Comparison of ENCODE assay signal across 11 cellular contexts in the genomic region with DNA sequence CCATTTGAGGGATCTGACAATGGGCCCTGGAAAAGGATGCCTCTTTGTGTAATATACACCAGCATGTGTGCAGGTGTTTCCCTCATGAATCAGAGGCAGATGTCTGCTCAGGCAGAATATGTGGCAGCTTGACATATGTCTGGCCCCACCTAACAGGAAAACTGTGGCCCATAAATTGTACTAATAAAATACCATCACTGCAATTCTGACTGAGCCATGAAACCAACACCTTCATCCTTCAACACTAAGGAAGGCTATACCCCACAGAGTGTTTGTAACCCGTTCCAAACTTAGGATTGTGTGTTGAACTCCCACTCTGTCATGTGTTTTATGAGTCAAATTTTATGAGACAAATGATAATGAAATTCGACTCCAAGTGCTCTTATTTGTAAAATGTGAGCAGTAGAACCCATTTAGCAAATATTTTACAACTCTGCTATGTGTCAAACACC. TPM values are rescaled to one million over a fixed set of nuclear protein-coding genes. Genes with fewer than 3 reads are reported as not detected.
DNase-seq lines count a peak whose midpoint lies in the region; ATAC-seq and TF ChIP-seq lines count a peak whose summit lies in the region.
"Had no signal": no experiment of that assay in that cellular context is flagged by ENCODE, and none has a peak within 500 bp of the region (broad histone marks: within the 10 kb centered on the region; RNA-seq: fewer than 3 reads in every experiment).

No MANE protein-coding gene starts in this region.

- no peak overlapping the region for H4K8ac ChIP-seq in trophoblast cell (ENCODE audit: low read depth, low read length)

- no peak overlapping the region for H2AK5ac ChIP-seq in trophoblast cell (ENCODE audit: low read length)

- no peak overlapping the region for H4K91ac ChIP-seq in trophoblast cell (ENCODE audit: low read depth, low read length)

- H2AFZ ChIP-seq in PC-9, result no peak overlapping the region
- H2AFZ ChIP-seq in hepatocyte, result no peak overlapping the region
- H2AFZ ChIP-seq in trophoblast cell (ENCODE audit: insufficient read depth, low read length, poor library complexity), result no peak overlapping the region

- H3K9me3 Mint-ChIP-seq in activated CD8-positive, alpha-beta T cell treated with anti-CD3 and anti-CD28 coated beads for 36 hours, result no peaks in the 10 kb centered on the region

- H3K27ac Mint-ChIP-seq in activated CD8-positive, alpha-beta T cell treated with anti-CD3 and anti-CD28 coated beads for 36 hours, result no peak overlapping the region

- H3K23ac ChIP-seq in trophoblast cell (ENCODE audit: low read length), result no peak overlapping the region

- BruUV-seq in PC-9 (replicated peaks; lab: Mats Ljungman, UMichigan), result no TSS peak

- peaks cover 10% of the 10 kb centered on the region for H3K4me1 Mint-ChIP-seq in activated CD8-positive, alpha-beta T cell treated with anti-CD3 and anti-CD28 coated beads for 36 hours (ENCODE audit: low read depth)

- CTCF ChIA-PET in PC-9 (lab: Charles Lee), result no interaction called here
- CTCF ChIA-PET in activated CD8-positive, alpha-beta T cell treated with anti-CD3 and anti-CD28 coated beads for 36 hours (lab: Charles Lee), result no interaction called here

- peaks cover 8% of the 10 kb centered on the region; the same call in 1 of the 2 replicates for H4K20me1 ChIP-seq in PC-9 (ENCODE audit: insufficient read depth)
- no peaks in the 10 kb centered on the region for H4K20me1 ChIP-seq in hepatocyte (ENCODE audit: insufficient read depth, poor library complexity, severe bottlenecking)

- peaks cover 32% of the 10 kb centered on the region; the same call in 1 of the 2 replicates for H3F3A ChIP-seq in PC-9 (ENCODE audit: insufficient read depth, low read depth)

- H3K27ac ChIP-seq in PC-9, result 0 out of 2 replicates have a peak overlapping the region, but pooled peaks have one; percentile 5
- peak overlapping the region; percentile 76 for H3K27ac ChIP-seq in hepatocyte
- peak overlapping the region; percentile 24 to 72 for H3K27ac ChIP-seq in tibial artery
- H3K27ac ChIP-seq in trophoblast cell (ENCODE audit: low read depth, low read length), result no peak overlapping the region

- H3K9ac ChIP-seq in trophoblast cell (ENCODE audit: low read length), result no peak overlapping the region

- H2BK120ac ChIP-seq in trophoblast cell (ENCODE audit: insufficient read depth, low read length, poor library complexity), result no peak overlapping the region

- no peak overlapping the region for H3K4ac ChIP-seq in trophoblast cell (ENCODE audit: low read depth, low read length)

- H3K18ac ChIP-seq in trophoblast cell (ENCODE audit: low read length), result no peak overlapping the region

- H3K14ac ChIP-seq in trophoblast cell (ENCODE audit: low read length), result no peak overlapping the region

- H3K27me3 ChIP-seq in PC-9 (ENCODE audit: insufficient read depth, low read depth) (no peaks in the 10 kb centered on the region), hepatocyte (no peaks in the 10 kb centered on the region), tibial artery (no peaks in the 10 kb centered on the region), trophoblast cell (ENCODE audit: insufficient read depth, low read length) (no peaks in the 10 kb centered on the region)

- WGBS in hepatocyte (ENCODE audit: low lambda C conversion rate, missing lambda C conversion rate), result 43% methylated on average over 2 of the region's 2 CpGs
- no CpG with 5 or more reads among the region's 2 CpGs for WGBS in trophoblast cell (ENCODE audit: extremely low coverage, insufficient coverage, insufficient read length)

- peaks cover 5% of the 10 kb centered on the region; the same call in 1 of the 2 replicates for H3K9me3 ChIP-seq in PC-9 (ENCODE audit: insufficient read depth, low read depth)
- H3K9me3 ChIP-seq in hepatocyte (ENCODE audit: low read depth), result no peaks in the 10 kb centered on the region
- H3K9me3 ChIP-seq in tibial artery, result no peaks in the 10 kb centered on the region
- no peaks in the 10 kb centered on the region for H3K9me3 ChIP-seq in trophoblast cell (ENCODE audit: insufficient read depth, low read depth, low read length)

- H3K4me3 ChIP-seq in PC-9 (no peak overlapping the region), hepatocyte (no peak overlapping the region), tibial artery (no peak overlapping the region), trophoblast cell (ENCODE audit: low read depth, low read length) (no peak overlapping the region)

- H3K36me3 Mint-ChIP-seq in activated CD8-positive, alpha-beta T cell treated with anti-CD3 and anti-CD28 coated beads for 36 hours (ENCODE audit: low read depth), result no peaks in the 10 kb centered on the region

- H3K36me3 ChIP-seq in PC-9 (ENCODE audit: low read depth) (peaks cover 93% of the 10 kb centered on the region), hepatocyte (replicated peaks; ENCODE audit: insufficient read depth, low read depth) (no peaks in the 10 kb centered on the region), tibial artery (no peaks in the 10 kb centered on the region), trophoblast cell (ENCODE audit: control insufficient read depth in 1 of 2, insufficient read depth in 2 of 2, low read length in 2 of 2) (no peaks in the 10 kb centered on the region)

- H3K4me2 ChIP-seq in PC-9 (0 out of 2 replicates have a peak overlapping the region, but pooled peaks have one; percentile 6), hepatocyte (peak overlapping the region; percentile 55), trophoblast cell (ENCODE audit: low read length) (no peak overlapping the region)

- peaks cover 32% of the 10 kb centered on the region for H3K4me1 ChIP-seq in PC-9 (replicated peaks; ENCODE audit: insufficient read depth)
- H3K4me1 ChIP-seq in hepatocyte (ENCODE audit: insufficient read depth), result peaks cover 25% of the 10 kb centered on the region
- H3K4me1 ChIP-seq in tibial artery, result peaks cover 0 to 71% (median 21%) of the 10 kb centered on the region in 4 donors
- no peaks in the 10 kb centered on the region for H3K4me1 ChIP-seq in trophoblast cell (ENCODE audit: control insufficient read depth in 1 of 2, insufficient read depth in 2 of 2, low read length in 2 of 2)

- peak; percentile 34 to 70 for DNase-seq in NCI-H2081 (lab: John Stamatoyannopoulos, UW)
- DNase-seq in NCI-H2081 treated with DMSO at 0.1 percent for 48 hours (lab: John Stamatoyannopoulos, UW), result no peak
- no peak for DNase-seq in PC-9
- no peak for DNase-seq in hepatocyte (ENCODE audit: low spot score)
- no peak for DNase-seq in tibial artery
- DNase-seq in activated CD8-positive, alpha-beta T cell treated with anti-CD3 and anti-CD28 coated beads for 36 hours, result no peak
- no peak for DNase-seq in trophoblast cell
- DNase-seq: activated T-cell treated with anti-CD3 and anti-CD28 coated beads for 4 hours, kidney had no signal

- no peak overlapping the region for H3K4me3 Mint-ChIP-seq in activated CD8-positive, alpha-beta T cell treated with anti-CD3 and anti-CD28 coated beads for 36 hours

- H3K9me2 ChIP-seq in PC-9 (ENCODE audit: insufficient read depth), result 0 out of 2 replicates have a peak, but pooled peaks cover 5% of the 10 kb centered on the region
- H3K9me2 ChIP-seq in hepatocyte (replicated peaks; ENCODE audit: insufficient read depth), result no peaks in the 10 kb centered on the region

- no peak for ATAC-seq in GM21447 (IDR thresholded peaks at IDR 0.05; ENCODE audit: unreplicated experiment)
- ATAC-seq in activated CD8-positive, alpha-beta T cell treated with anti-CD3 and anti-CD28 coated beads for 36 hours, result no peak

- H3K79me2 ChIP-seq in PC-9 (ENCODE audit: low read depth), result peaks cover 96% of the 10 kb centered on the region
- no peaks in the 10 kb centered on the region for H3K79me2 ChIP-seq in hepatocyte
- no peaks in the 10 kb centered on the region for H3K79me2 ChIP-seq in trophoblast cell (ENCODE audit: control insufficient read depth, insufficient read depth, low read length, poor library complexity)

- no peak for TF ChIP-seq CTCF in PC-9 (conservative IDR thresholded peaks at IDR 0.05)
- no peak for TF ChIP-seq CTCF in hepatocyte (IDR thresholded peaks at IDR 0.05; ENCODE audit: poor library complexity)
- no peak for TF ChIP-seq CTCF in tibial artery (IDR thresholded peaks at IDR 0.05)
- TF ChIP-seq CTCF in activated CD8-positive, alpha-beta T cell treated with anti-CD3 and anti-CD28 coated beads for 36 hours (IDR thresholded peaks at IDR 0.05), result no peak

- POLR2A ChIA-PET in PC-9 (lab: Charles Lee; ENCODE audit: unreplicated experiment), result no interaction called here
- POLR2A ChIA-PET in activated CD8-positive, alpha-beta T cell treated with anti-CD3 and anti-CD28 coated beads for 36 hours (lab: Charles Lee), result no interaction called here

- peaks cover 9% of the 10 kb centered on the region for H3K27me3 Mint-ChIP-seq in activated CD8-positive, alpha-beta T cell treated with anti-CD3 and anti-CD28 coated beads for 36 hours

- no peak overlapping the region for H4K12ac ChIP-seq in trophoblast cell (ENCODE audit: low read depth, low read length)

- no peak overlapping the region for H2BK5ac ChIP-seq in trophoblast cell (ENCODE audit: low read depth, low read length, poor library complexity)

- intact Hi-C loops in PC-9 (cut with micrococcal nuclease; ENCODE audit: unreplicated experiment) (no loop called here), tibial artery (cut with DNase I; ENCODE audit: low total_unique reads) (no loop called here)
- intact Hi-C loops in activated CD8-positive, alpha-beta T cell treated with anti-CD3 and anti-CD28 coated beads for 36 hours (cut with micrococcal nuclease), result no loop called here

- H3K79me1 ChIP-seq in trophoblast cell (ENCODE audit: low read length), result no peaks in the 10 kb centered on the region

- no peak overlapping the region for H2BK12ac ChIP-seq in trophoblast cell (ENCODE audit: low read length)

RNA-seq across cellular contexts. Expression of a gene that starts 22.7 kb away (rescaled TPM):
- 58.3 and 91.0 TPM in 2 replicates for total RNA-seq in PC-9 (2021)
- total RNA-seq in hepatocyte, result 18.9 and 19.1 TPM in 2 replicates
- 8.4 and 14.1 TPM in 2 replicates for polyA plus RNA-seq in hepatocyte
- total RNA-seq in activated CD8-positive, alpha-beta T cell treated with anti-CD3 and anti-CD28 coated beads for 36 hours, result not detected
- 0.37 and 0.38 TPM in 2 replicates for polyA plus RNA-seq in trophoblast cell (2013)
- total RNA-seq: T-helper 1 cell treated with Interleukin-12 subunit alpha and Interleukin-12 subunit beta and Interleukin-4 antibody, amounts not matched to agents 30 ng/mL and 1 ng/mL, for 36 hours had no signal

Comparison
In these comparisons a context has a peak if more than half of its experiments do, and no peak if none do; other contexts are left out.
1. DNase-seq: peak in NCI-H2081 (2 of 2); none in NCI-H2081 treated with DMSO at 0.1 percent for 48 hours (single experiment), PC-9 (0 of 2), hepatocyte (single experiment), tibial artery (0 of 2), activated CD8-positive, alpha-beta T cell treated with anti-CD3 and anti-CD28 coated beads for 36 hours (single experiment) and trophoblast cell (0 of 2).
2. RNA of a gene that starts 22.7 kb away (total RNA-seq): 58.3 to 91.0 TPM in PC-9 and 18.9 to 19.1 TPM in hepatocyte; not detected in activated CD8-positive, alpha-beta T cell treated with anti-CD3 and anti-CD28 coated beads for 36 hours; every median in the first group is over 10 times any median in the second.